23 cellular contexts compared by ENCODE assay signal in genomic region chr5:6592611-6593010, GRCh38. TPM values are rescaled to one million over a fixed set of nuclear protein-coding genes. Genes with fewer than 3 reads are reported as not detected.
DNase-seq lines count a peak whose midpoint lies in the region; ATAC-seq and TF ChIP-seq lines count a peak whose summit lies in the region.
"Had no signal": no experiment of that assay in that cellular context is flagged by ENCODE, and none has a peak within 500 bp of the region (broad histone marks: within the 10 kb centered on the region; RNA-seq: fewer than 3 reads in every experiment).

No MANE protein-coding gene starts in this region.

- no TSS peak for BruUV-seq in MCF 10A (replicated peaks; lab: Mats Ljungman, UMichigan)

- H3K27me3 ChIP-seq in breast epithelium (no peaks in the 10 kb centered on the region), colonic mucosa (no peaks in the 10 kb centered on the region)
- no peaks in the 10 kb centered on the region for H3K27me3 ChIP-seq in naive thymus-derived CD4-positive, alpha-beta T cell (ENCODE audit: control insufficient read depth in 2 of 2, insufficient read depth in 2 of 2, low read length in 2 of 2)
- H3K27me3 ChIP-seq: SJSA1 had no signal

- no peak for TF ChIP-seq CTCF in MCF 10A (IDR thresholded peaks at IDR 0.05; ENCODE audit: unreplicated experiment)
- no peak for TF ChIP-seq CTCF in breast epithelium (IDR thresholded peaks at IDR 0.05)
- no peak for TF ChIP-seq CTCF in NB4 (IDR thresholded peaks at IDR 0.05; ENCODE audit: low read depth, low read length)
- no peak for TF ChIP-seq CTCF in fibroblast of mammary gland (conservative IDR thresholded peaks at IDR 0.05; ENCODE audit: control insufficient read depth, insufficient read depth, low read depth, low read length)
- TF ChIP-seq CTCF in colonic mucosa (IDR thresholded peaks at IDR 0.05): no peak

- no peak overlapping the region for H3K4me3 Mint-ChIP-seq in MCF 10A (ENCODE audit: unreplicated experiment)
- no peak overlapping the region for H3K4me3 Mint-ChIP-seq in naive thymus-derived CD4-positive, alpha-beta T cell
- H3K4me3 Mint-ChIP-seq: activated T-cell treated with anti-CD3 and anti-CD28 coated beads, Interleukin-2, amount 50 U/mL, for 24 hours; CD4-positive, CD25-positive, alpha-beta regulatory T cell; naive B cell had no signal

- ATAC-seq in HG03342 (IDR thresholded peaks at IDR 0.05; ENCODE audit: unreplicated experiment): no peak
- ATAC-seq in naive thymus-derived CD4-positive, alpha-beta T cell: no peak
- ATAC-seq: GM12878, right cardiac atrium had no signal

- H3K9me3 Mint-ChIP-seq in MCF 10A (ENCODE audit: unreplicated experiment): no peaks in the 10 kb centered on the region
- no peaks in the 10 kb centered on the region for H3K9me3 Mint-ChIP-seq in naive thymus-derived CD4-positive, alpha-beta T cell
- H3K9me3 Mint-ChIP-seq: activated T-cell treated with anti-CD3 and anti-CD28 coated beads, Interleukin-2, amount 50 U/mL, for 24 hours; CD4-positive, CD25-positive, alpha-beta regulatory T cell had no signal

- H3K4me3 ChIP-seq in breast epithelium (no peak overlapping the region), NB4 (ENCODE audit: low read depth, low read length) (no peak overlapping the region), fibroblast of mammary gland (ENCODE audit: control insufficient read depth, low read depth, low read length) (no peak overlapping the region), colonic mucosa (no peak overlapping the region)
- no peak overlapping the region for H3K4me3 ChIP-seq in naive thymus-derived CD4-positive, alpha-beta T cell (ENCODE audit: low read length)
- H3K4me3 ChIP-seq: GM12878, SJSA1 had no signal

- DNase-seq in MCF 10A (ENCODE audit: unreplicated experiment) (peak; percentile 42), breast epithelium (ENCODE audit: low spot score in 2 of 2) (no peak), NB4 (ENCODE audit: low read depth) (peak; percentile 24), fibroblast of mammary gland (ENCODE audit: low read depth) (peak; percentile 27), colonic mucosa (no peak), NCI-H1092 (lab: John Stamatoyannopoulos, UW) (no peak)
- DNase-seq in naive thymus-derived CD4-positive, alpha-beta T cell: no peak
- DNase-seq: activated CD4-positive, alpha-beta T cell treated with anti-CD3 and anti-CD28 coated beads, Interleukin-2, amount 50 U/mL, for 48 hours; activated naive CD4-positive, alpha-beta T cell treated with Interleukin-2 at 50 U/mL for 16 hours; activated T-cell treated with anti-CD3 and anti-CD28 coated beads, Interleukin-2, amount 50 U/mL, for 24 hours; anterior cingulate cortex; caudate nucleus; CD4-positive, CD25-positive, alpha-beta regulatory T cell; GDM1; kidney glomerular epithelial cell; mesendoderm; naive B cell; NCI-H1417; NCI-H524 treated with DMSO at 0.1 percent for 48 hours; right cardiac atrium had no signal

- H3K36me3 ChIP-seq in breast epithelium (no peaks in the 10 kb centered on the region), colonic mucosa (no peaks in the 10 kb centered on the region)
- peaks cover 0 to 6% (median 0%) of the 10 kb centered on the region in 3 experiments for H3K36me3 ChIP-seq in naive thymus-derived CD4-positive, alpha-beta T cell (ENCODE audit: control insufficient read depth in 2 of 3, insufficient read depth in 3 of 3, low read length in 3 of 3)

- H3K4me1 Mint-ChIP-seq in MCF 10A (ENCODE audit: insufficient read depth, unreplicated experiment): peaks cover 12% of the 10 kb centered on the region
- H3K4me1 Mint-ChIP-seq in naive thymus-derived CD4-positive, alpha-beta T cell: peaks cover 0 to 2% (median 0%) of the 10 kb centered on the region in 7 donors
- H3K4me1 Mint-ChIP-seq: CD4-positive, CD25-positive, alpha-beta regulatory T cell had no signal

- H3K4me1 ChIP-seq in breast epithelium (no peaks in the 10 kb centered on the region), colonic mucosa (no peaks in the 10 kb centered on the region)
- no peaks in the 10 kb centered on the region for H3K4me1 ChIP-seq in naive thymus-derived CD4-positive, alpha-beta T cell (ENCODE audit: control insufficient read depth in 2 of 2, insufficient read depth in 2 of 2, low read length in 2 of 2)
- H3K4me1 ChIP-seq: SJSA1 had no signal

- CTCF ChIA-PET in MCF 10A (lab: Yijun Ruan, JAX): interaction anchor here (0.6 kb wide), 1 partner anchor 61 kb away, joined by 3 read pairs; no protein-coding TSS in a partner anchor
- CTCF ChIA-PET in naive thymus-derived CD4-positive, alpha-beta T cell (lab: Charles Lee): no interaction called here

- H3K27ac ChIP-seq in breast epithelium (no peak overlapping the region), colonic mucosa (no peak overlapping the region)
- H3K27ac ChIP-seq in naive thymus-derived CD4-positive, alpha-beta T cell (ENCODE audit: low read depth, low read length): no peak overlapping the region
- H3K27ac ChIP-seq: SJSA1 had no signal

- peaks cover 8% of the 10 kb centered on the region for H3K36me3 Mint-ChIP-seq in MCF 10A (ENCODE audit: insufficient read depth, unreplicated experiment)
- H3K36me3 Mint-ChIP-seq in naive thymus-derived CD4-positive, alpha-beta T cell: peaks cover 0 to 23% (median 17%) of the 10 kb centered on the region in 5 donors

- no peaks in the 10 kb centered on the region for H3K27me3 Mint-ChIP-seq in MCF 10A (ENCODE audit: insufficient read depth, unreplicated experiment)
- peaks cover 0 to 23% (median 3%) of the 10 kb centered on the region in 5 donors for H3K27me3 Mint-ChIP-seq in naive thymus-derived CD4-positive, alpha-beta T cell
- H3K27me3 Mint-ChIP-seq: activated T-cell treated with anti-CD3 and anti-CD28 coated beads, Interleukin-2, amount 50 U/mL, for 24 hours had no signal

- no peak for TF ChIP-seq POLR2A in breast epithelium (IDR thresholded peaks at IDR 0.05)
- TF ChIP-seq POLR2A in NB4 (IDR thresholded peaks at IDR 0.05; ENCODE audit: extremely low read depth, insufficient read length): no peak

- POLR2A ChIA-PET in MCF 10A (lab: Yijun Ruan, JAX): interaction anchor here (1.0 kb wide), 1 partner anchor 39 kb away, joined by 3 read pairs; no protein-coding TSS in a partner anchor
- POLR2A ChIA-PET in naive thymus-derived CD4-positive, alpha-beta T cell (lab: Charles Lee): no interaction called here

- no peak overlapping the region for H3K9ac ChIP-seq in colonic mucosa (ENCODE audit: low read depth in 2 of 2, low read length in 2 of 2)

- H3K9me3 ChIP-seq in breast epithelium (no peaks in the 10 kb centered on the region), colonic mucosa (no peaks in the 10 kb centered on the region)
- H3K9me3 ChIP-seq in naive thymus-derived CD4-positive, alpha-beta T cell (ENCODE audit: control insufficient read depth in 2 of 3, low read length in 3 of 3): no peaks in the 10 kb centered on the region
- H3K9me3 ChIP-seq: SJSA1 had no signal

- intact Hi-C loops in MCF 10A (cut with micrococcal nuclease): no loop called here
- intact Hi-C loops in breast epithelium (cut with DNase I; ENCODE audit: low total_unique reads): no loop called here
- intact Hi-C loops in colonic mucosa (cut with DNase I): no loop called here
- intact Hi-C loops in naive thymus-derived CD4-positive, alpha-beta T cell (cut with micrococcal nuclease): no loop called here

- H3K27ac Mint-ChIP-seq in MCF 10A (ENCODE audit: low read depth, unreplicated experiment): peak overlapping the region; percentile 42
- H3K27ac Mint-ChIP-seq in naive thymus-derived CD4-positive, alpha-beta T cell: no peak overlapping the region
- H3K27ac Mint-ChIP-seq: activated T-cell treated with anti-CD3 and anti-CD28 coated beads, Interleukin-2, amount 50 U/mL, for 24 hours; CD4-positive, CD25-positive, alpha-beta regulatory T cell had no signal

RNA-seq across cellular contexts. Expression of gene NSUN2, which starts 40.2 kb away (rescaled TPM):
- total RNA-seq in MCF 10A (2022) (89.6 and 95.7 TPM in 2 replicates), breast epithelium (10 to 100 TPM; 36.8 to 58.7 (median 55.6) TPM), colonic mucosa (10 to 100 TPM; 46.9 to 69.9 TPM)
- total RNA-seq in naive thymus-derived CD4-positive, alpha-beta T cell: 10 to 100 TPM; 52.4 to 87.2 (median 72.9) TPM
- 10 to 100 TPM; 25.4 to 51.8 TPM for polyA plus RNA-seq in naive thymus-derived CD4-positive, alpha-beta T cell

RNA-seq across cellular contexts. Expression of gene SRD5A1, which starts 40.6 kb away (rescaled TPM):
- 12.2 and 12.4 TPM in 2 replicates for total RNA-seq in MCF 10A (2022)
- 10 to 100 TPM in 1 of 3 donors, 1 to 10 TPM in 2; 3.6 to 10.6 (median 7.0) TPM for total RNA-seq in breast epithelium
- total RNA-seq in colonic mucosa: 10 to 100 TPM; 15.9 to 17.4 TPM
- 10 to 100 TPM in 2 of 5 experiments, 1 to 10 TPM in 3; 3.4 to 11.9 (median 6.6) TPM for total RNA-seq in naive thymus-derived CD4-positive, alpha-beta T cell
- 1 to 10 TPM; 2.9 to 3.7 TPM for polyA plus RNA-seq in naive thymus-derived CD4-positive, alpha-beta T cell

Comparison
In these comparisons a context has a peak if more than half of its experiments do, and no peak if none do; other contexts are left out.
1. DNase-seq: peak in MCF 10A (single experiment), NB4 (single experiment) and fibroblast of mammary gland (single experiment); none in breast epithelium (0 of 2), colonic mucosa (single experiment), naive thymus-derived CD4-positive, alpha-beta T cell (0 of 9) and NCI-H1092 (single experiment).